Comparison of ENCODE assay signal across 11 cellular contexts in the genomic region with DNA sequence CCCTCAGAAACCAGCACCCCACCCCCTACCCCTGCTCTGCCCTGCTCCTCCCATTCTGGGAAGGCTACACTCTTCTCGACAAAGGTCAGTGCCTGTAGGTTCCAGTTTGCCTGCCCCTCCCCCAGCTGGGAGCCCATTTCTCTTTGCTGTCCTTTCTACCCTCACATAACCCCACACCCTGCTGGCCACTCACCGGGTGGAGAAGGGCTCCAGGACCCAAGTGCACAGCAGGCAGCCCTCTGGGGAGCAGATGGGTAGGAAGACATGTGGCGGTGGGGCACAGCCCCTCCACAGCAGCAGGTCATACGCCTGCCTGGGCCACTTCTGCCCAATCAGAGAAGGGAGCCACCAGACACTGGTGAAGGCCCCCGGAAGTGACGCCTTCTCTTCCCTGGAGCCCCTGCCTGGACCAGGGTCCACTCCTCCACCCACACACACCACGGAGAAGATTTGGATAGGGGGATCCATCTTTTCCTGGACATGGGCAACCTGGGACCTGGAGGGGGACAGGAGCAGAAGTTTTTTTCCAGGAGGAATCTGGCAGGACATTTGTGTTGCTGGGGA. TPM values are rescaled to one million over a fixed set of nuclear protein-coding genes. Genes with fewer than 3 reads are reported as not detected.
DNase-seq lines count a peak whose midpoint lies in the region; TF ChIP-seq lines count a peak whose summit lies in the region.
"Had no signal": no experiment of that assay in that cellular context is flagged by ENCODE, and none has a peak within 500 bp of the region (broad histone marks: within the 10 kb centered on the region; RNA-seq: fewer than 3 reads in every experiment).

Gene THPO, minus strand, starts transcription at position 326 of the 564 bp plus-strand sequence. CDS start 1,948 bp downstream, outside the sequence.

- TF ChIP-seq CTCF in brain (conservative IDR thresholded peaks at IDR 0.05) (no peak), tibial artery (IDR thresholded peaks at IDR 0.05) (no peak), PC-9 (conservative IDR thresholded peaks at IDR 0.05) (no peak)

- in situ Hi-C loops in ACHN (cut with HindIII; ENCODE audit: low pct_ligation_motif_present, low pct_unique_long_range_greater_than_20kb, low sequenced_read_pairs) = no loop called here

- BruUV-seq in PC-9 (replicated peaks; lab: Mats Ljungman, UMichigan) = no TSS peak

- peaks cover 68% of the 10 kb centered on the region for H3K27me3 Mint-ChIP-seq in activated CD4-positive, alpha-beta memory T cell treated with anti-CD3 and anti-CD28 coated beads, Interleukin-2, amount 10 ng/mL, durations not matched to agents 7 days and 5 days
- peaks cover 45% of the 10 kb centered on the region for H3K27me3 Mint-ChIP-seq in activated CD4-positive, alpha-beta memory T cell treated with anti-CD3 and anti-CD28 coated beads for 36 hours
- peaks cover 66% of the 10 kb centered on the region for H3K27me3 Mint-ChIP-seq in brain

- POLR2A ChIA-PET in activated CD4-positive, alpha-beta memory T cell treated with anti-CD3 and anti-CD28 coated beads, Interleukin-2, amount 10 ng/mL, durations not matched to agents 7 days and 5 days (lab: Charles Lee) = no interaction called here
- POLR2A ChIA-PET in activated CD4-positive, alpha-beta memory T cell treated with anti-CD3 and anti-CD28 coated beads for 36 hours (lab: Charles Lee) = no interaction called here
- POLR2A ChIA-PET in PC-9 (lab: Charles Lee; ENCODE audit: unreplicated experiment) = no interaction called here

- H3K36me3 ChIP-seq in mucosa of rectum (ENCODE audit: control insufficient read depth in 2 of 2, insufficient read depth in 2 of 2, low read length in 2 of 2) (no peaks in the 10 kb centered on the region), tibial artery (no peaks in the 10 kb centered on the region), PC-9 (ENCODE audit: low read depth) (no peaks in the 10 kb centered on the region)

- no peak within 1 kb of the TSS for H2AFZ ChIP-seq in PC-9

- H3K27ac Mint-ChIP-seq in activated CD4-positive, alpha-beta memory T cell treated with anti-CD3 and anti-CD28 coated beads, Interleukin-2, amount 10 ng/mL, durations not matched to agents 7 days and 5 days = no peak within 1 kb of the TSS
- no peak within 1 kb of the TSS for H3K27ac Mint-ChIP-seq in activated CD4-positive, alpha-beta memory T cell treated with anti-CD3 and anti-CD28 coated beads for 36 hours
- peak within 1 kb of the TSS in 4 of 5 experiments; percentile 7 to 91 (median 80) for H3K27ac Mint-ChIP-seq in brain

- H3K4me1 ChIP-seq in mucosa of rectum (ENCODE audit: control insufficient read depth in 2 of 2, insufficient read depth in 2 of 2, low read length in 2 of 2) (peaks cover 8 to 13% of the 10 kb centered on the region in 2 donors), tibial artery (peaks cover 0 to 24% (median 16%) of the 10 kb centered on the region in 4 donors), PC-9 (replicated peaks; ENCODE audit: insufficient read depth) (no peaks in the 10 kb centered on the region)

- H4K20me1 ChIP-seq in PC-9 (ENCODE audit: insufficient read depth) = no peaks in the 10 kb centered on the region

- H3K9ac ChIP-seq in mucosa of rectum (ENCODE audit: low read depth in 1 of 2, low read length in 2 of 2) = peak within 1 kb of the TSS in 1 of 2 donors; percentile 20

- H3K27ac ChIP-seq in mucosa of rectum (ENCODE audit: low read depth in 2 of 2, low read length in 2 of 2) (peak within 1 kb of the TSS; percentile 0 to 52), tibial artery (peak within 1 kb of the TSS; percentile 67 to 72), PC-9 (no peak within 1 kb of the TSS)

- H3K9me3 Mint-ChIP-seq in activated CD4-positive, alpha-beta memory T cell treated with anti-CD3 and anti-CD28 coated beads, Interleukin-2, amount 10 ng/mL, durations not matched to agents 7 days and 5 days = no peaks in the 10 kb centered on the region
- H3K9me3 Mint-ChIP-seq in activated CD4-positive, alpha-beta memory T cell treated with anti-CD3 and anti-CD28 coated beads for 36 hours = no peaks in the 10 kb centered on the region
- H3K9me3 Mint-ChIP-seq in brain = no peaks in the 10 kb centered on the region

- H3K9me3 ChIP-seq in mucosa of rectum (ENCODE audit: control insufficient read depth in 2 of 2, low read length in 2 of 2) = no peaks in the 10 kb centered on the region
- H3K9me3 ChIP-seq in tibial artery = no peaks in the 10 kb centered on the region
- H3K9me3 ChIP-seq in PC-9 (ENCODE audit: insufficient read depth, low read depth) = no peaks in the 10 kb centered on the region

- H3K4me3 Mint-ChIP-seq in activated CD4-positive, alpha-beta memory T cell treated with anti-CD3 and anti-CD28 coated beads, Interleukin-2, amount 10 ng/mL, durations not matched to agents 7 days and 5 days = peak within 1 kb of the TSS; percentile 11
- H3K4me3 Mint-ChIP-seq in activated CD4-positive, alpha-beta memory T cell treated with anti-CD3 and anti-CD28 coated beads for 36 hours = no peak within 1 kb of the TSS
- peak within 1 kb of the TSS; percentile 79 to 87 (median 84) for H3K4me3 Mint-ChIP-seq in brain

- H3K4me2 ChIP-seq in PC-9 = no peak within 1 kb of the TSS

- H3K27me3 ChIP-seq in mucosa of rectum (ENCODE audit: control insufficient read depth in 2 of 2, insufficient read depth in 2 of 2, low read length in 2 of 2) = peaks cover 28 to 47% of the 10 kb centered on the region in 2 donors
- H3K27me3 ChIP-seq in tibial artery = peaks cover 0 to 3% of the 10 kb centered on the region in 2 donors
- H3K27me3 ChIP-seq in PC-9 (ENCODE audit: insufficient read depth, low read depth) = peaks cover 88% of the 10 kb centered on the region

- DNase-seq in activated CD4-positive, alpha-beta memory T cell treated with anti-CD3 and anti-CD28 coated beads, Interleukin-2, amount 10 ng/mL, durations not matched to agents 7 days and 5 days = no peak
- DNase-seq in activated CD4-positive, alpha-beta memory T cell treated with anti-CD3 and anti-CD28 coated beads for 36 hours = no peak
- DNase-seq in tibial artery = no peak
- no peak for DNase-seq in NCI-H226
- no peak for DNase-seq in PC-9
- DNase-seq in ACHN = no peak
- DNase-seq: activated CD4-positive, alpha-beta T cell treated with anti-CD3 and anti-CD28 coated beads for 1 hour; NCI-H187 had no signal

- H3K4me3 ChIP-seq in mucosa of rectum (ENCODE audit: low read length in 2 of 2) = no peak within 1 kb of the TSS
- H3K4me3 ChIP-seq in tibial artery = no peak within 1 kb of the TSS
- no peak within 1 kb of the TSS for H3K4me3 ChIP-seq in PC-9

- no peaks in the 10 kb centered on the region for H3K79me2 ChIP-seq in PC-9 (ENCODE audit: low read depth)

- intact Hi-C loops in activated CD4-positive, alpha-beta memory T cell treated with anti-CD3 and anti-CD28 coated beads for 36 hours (cut with micrococcal nuclease) = no loop called here
- intact Hi-C loops in tibial artery (cut with DNase I; ENCODE audit: low total_unique reads) (loop anchor here (10.0 kb wide), 1 partner anchor 167 kb away; no protein-coding TSS in a partner anchor), PC-9 (cut with micrococcal nuclease; ENCODE audit: unreplicated experiment) (no loop called here)

- H3K9me2 ChIP-seq in PC-9 (ENCODE audit: insufficient read depth) = no peaks in the 10 kb centered on the region

- CTCF ChIA-PET in activated CD4-positive, alpha-beta memory T cell treated with anti-CD3 and anti-CD28 coated beads, Interleukin-2, amount 10 ng/mL, durations not matched to agents 7 days and 5 days (lab: Charles Lee) = no interaction called here
- CTCF ChIA-PET in activated CD4-positive, alpha-beta memory T cell treated with anti-CD3 and anti-CD28 coated beads for 36 hours (lab: Charles Lee) = interaction anchor here (0.5 to 1.3 kb wide), 2 partner anchors 136 to 160 kb away, joined by 3 to 4 read pairs; no protein-coding TSS in a partner anchor
- CTCF ChIA-PET in PC-9 (lab: Charles Lee) = interaction anchor here (0.6 kb wide), 1 partner anchor 27 kb away, joined by 6 read pairs; no protein-coding TSS in a partner anchor

- no peaks in the 10 kb centered on the region for H3K36me3 Mint-ChIP-seq in activated CD4-positive, alpha-beta memory T cell treated with anti-CD3 and anti-CD28 coated beads, Interleukin-2, amount 10 ng/mL, durations not matched to agents 7 days and 5 days (ENCODE audit: low read depth)
- H3K36me3 Mint-ChIP-seq in activated CD4-positive, alpha-beta memory T cell treated with anti-CD3 and anti-CD28 coated beads for 36 hours = no peaks in the 10 kb centered on the region
- no peaks in the 10 kb centered on the region for H3K36me3 Mint-ChIP-seq in brain

- peaks cover 5% of the 10 kb centered on the region for H3K4me1 Mint-ChIP-seq in activated CD4-positive, alpha-beta memory T cell treated with anti-CD3 and anti-CD28 coated beads, Interleukin-2, amount 10 ng/mL, durations not matched to agents 7 days and 5 days
- H3K4me1 Mint-ChIP-seq in activated CD4-positive, alpha-beta memory T cell treated with anti-CD3 and anti-CD28 coated beads for 36 hours (ENCODE audit: low read depth) = peaks cover 9% of the 10 kb centered on the region
- peaks cover 26% of the 10 kb centered on the region for H3K4me1 Mint-ChIP-seq in brain

- no peaks in the 10 kb centered on the region for H3F3A ChIP-seq in PC-9 (ENCODE audit: insufficient read depth, low read depth)

RNA-seq across cellular contexts. Expression of gene THPO, which starts in this region (rescaled TPM):
- total RNA-seq in activated CD4-positive, alpha-beta memory T cell treated with anti-CD3 and anti-CD28 coated beads, Interleukin-2, amount 10 ng/mL, durations not matched to agents 7 days and 5 days = not detected
- not detected for total RNA-seq in activated CD4-positive, alpha-beta memory T cell treated with anti-CD3 and anti-CD28 coated beads for 36 hours
- 0.22 TPM for polyA plus RNA-seq in brain (ENCODE audit: insufficient read depth, low read depth, low replicate concordance)
- total RNA-seq in PC-9 (2021) = not detected in 2 replicates
- total RNA-seq: mononuclear cell had no signal

Comparison
In these comparisons a context has a peak if more than half of its experiments do, and no peak if none do; other contexts are left out.
1. H3K27ac Mint-ChIP-seq: peak in brain (4 of 5); none in activated CD4-positive, alpha-beta memory T cell treated with anti-CD3 and anti-CD28 coated beads, Interleukin-2, amount 10 ng/mL, durations not matched to agents 7 days and 5 days (single experiment) and activated CD4-positive, alpha-beta memory T cell treated with anti-CD3 and anti-CD28 coated beads for 36 hours (single experiment).